Comparison of ENCODE assay signal across 2 cellular contexts in genomic region chr5:579211-579610, GRCh38.
TF ChIP-seq lines count a peak whose summit lies in the region.

No MANE protein-coding gene starts in this region.

TF ChIP-seq in IMR-90, 13 proteins besides CTCF, POLR2A, EP300 and RAD21:
- TF ChIP-seq ELK1 (IDR thresholded peaks at IDR 0.05; ENCODE audit: borderline replicate concordance, low read depth, low read length) (no peak), CEBPB (IDR thresholded peaks at IDR 0.05; ENCODE audit: low read depth, low read length) (no peak), CHD1 (IDR thresholded peaks at IDR 0.05; ENCODE audit: low read depth, low read length) (no peak), FOS (IDR thresholded peaks at IDR 0.05; ENCODE audit: low read depth, low read length) (no peak), SMC3 (IDR thresholded peaks at IDR 0.05; ENCODE audit: low read depth, low read length) (no peak), RFX5 (IDR thresholded peaks at IDR 0.05; ENCODE audit: low read depth, low read length) (no peak), MAFK (IDR thresholded peaks at IDR 0.05; ENCODE audit: low read depth, low read length) (no peak), RCOR1 (IDR thresholded peaks at IDR 0.05; ENCODE audit: insufficient replicate concordance, low read length) (no peak), MAZ (IDR thresholded peaks at IDR 0.05; ENCODE audit: borderline replicate concordance, low read depth, low read length) (no peak), MXI1 (IDR thresholded peaks at IDR 0.05; ENCODE audit: borderline replicate concordance, low read depth, low read length) (no peak), NFE2L2 (IDR thresholded peaks at IDR 0.05; ENCODE audit: low read depth, low read length) (no peak), BHLHE40 (IDR thresholded peaks at IDR 0.05; ENCODE audit: low read depth, low read length) (no peak), USF2 (IDR thresholded peaks at IDR 0.05; ENCODE audit: low read depth, low read length) (no peak)

TF ChIP-seq in SK-N-SH, 30 proteins besides CTCF, POLR2A, EP300 and RAD21:
- TF ChIP-seq SMC3 (IDR thresholded peaks at IDR 0.05; ENCODE audit: low read depth, low read length) (no peak), NRF1 (IDR thresholded peaks at IDR 0.05; ENCODE audit: low read depth, low read length) (no peak), YY1 (IDR thresholded peaks at IDR 0.05; ENCODE audit: low read depth) (no peak), FOSL2 (IDR thresholded peaks at IDR 0.05; ENCODE audit: borderline replicate concordance, low read depth) (no peak), FOXM1 (IDR thresholded peaks at IDR 0.05; ENCODE audit: low read depth) (no peak), ZBTB33 (IDR thresholded peaks at IDR 0.05; ENCODE audit: borderline replicate concordance, low read depth) (no peak), PBX3 (IDR thresholded peaks at IDR 0.05) (no peak), SIN3A (IDR thresholded peaks at IDR 0.05; ENCODE audit: borderline replicate concordance, low read depth, low read length) (no peak), IRF3 (IDR thresholded peaks at IDR 0.05; ENCODE audit: low read depth, low read length) (no peak), GABPA (IDR thresholded peaks at IDR 0.05; ENCODE audit: low read depth) (no peak), GATA2 (CRISPR knock-in tag; IDR thresholded peaks at IDR 0.05) (no peak), EZH2phosphoT487 (IDR thresholded peaks at IDR 0.05; ENCODE audit: borderline replicate concordance, low read depth) (no peak)
